ENCODE assay signal across 15 cellular contexts in the genomic region with DNA sequence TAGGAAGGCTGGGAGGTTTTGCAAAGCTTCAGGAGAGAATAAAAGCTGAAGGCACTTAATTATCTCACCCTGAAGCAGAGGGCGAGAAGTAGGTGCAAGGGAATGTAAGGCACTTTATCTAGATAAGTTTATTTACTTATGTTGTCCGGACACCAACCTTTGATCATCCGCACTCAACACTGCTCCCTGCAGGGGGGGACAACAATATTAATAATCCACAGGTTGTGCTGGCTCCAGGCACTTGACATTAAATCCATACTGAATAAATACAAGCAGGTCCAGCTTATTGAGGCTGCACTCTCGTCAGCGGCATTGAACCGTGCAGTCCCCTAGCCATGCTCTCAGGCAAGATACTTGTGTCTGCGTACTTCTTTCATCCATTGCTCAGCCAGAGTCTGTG.
A peak's percentile ranks its signal among the peaks of the same experiment; 100 is the strongest.
DNase-seq lines count a peak whose midpoint lies in the region; ATAC-seq and TF ChIP-seq lines count a peak whose summit lies in the region.
"Had no signal": no experiment of that assay in that cellular context is flagged by ENCODE, and none has a peak within 500 bp of the region (broad histone marks: within the 10 kb centered on the region; RNA-seq: fewer than 3 reads in every experiment).

No MANE protein-coding gene starts in this region.

- peaks cover 9% of the 10 kb centered on the region for H3K9me3 Mint-ChIP-seq in Caco-2 (ENCODE audit: unreplicated experiment)
- no peaks in the 10 kb centered on the region for H3K9me3 Mint-ChIP-seq in GM23338
- H3K9me3 Mint-ChIP-seq: CD4-positive, alpha-beta T cell had no signal

- POLR2A ChIA-PET in Caco-2 (lab: Charles Lee), result interaction anchor here (0.7 kb wide), 1 partner anchor 11 kb away, joined by 3 read pairs; no protein-coding TSS in a partner anchor

- TF ChIP-seq POLR2A in thyroid gland (IDR thresholded peaks at IDR 0.05), result no peak

- BruUV-seq in Caco-2 (replicated peaks; lab: Mats Ljungman, UMichigan), result no TSS peak

- H3K4me3 ChIP-seq in Caco-2 (ENCODE audit: low read depth, low read length) (no peak overlapping the region), hepatocyte (no peak overlapping the region), thyroid gland (replicated peaks in 1 of 3) (no peak overlapping the region), GM23338 (no peak overlapping the region)
- H3K4me3 ChIP-seq: GM23248 had no signal

- H3K79me2 ChIP-seq in hepatocyte, result no peaks in the 10 kb centered on the region
- H3K79me2 ChIP-seq in GM23338 (replicated peaks; ENCODE audit: insufficient read depth), result no peaks in the 10 kb centered on the region

- peaks cover 24% of the 10 kb centered on the region for H3K4me1 ChIP-seq in Caco-2
- no peaks in the 10 kb centered on the region for H3K4me1 ChIP-seq in hepatocyte (ENCODE audit: insufficient read depth)
- peaks cover 0 to 5% of the 10 kb centered on the region in 2 donors for H3K4me1 ChIP-seq in thyroid gland
- H3K4me1 ChIP-seq in GM23338 (ENCODE audit: insufficient read depth), result no peaks in the 10 kb centered on the region

- ATAC-seq in GM23338, result no peak

- H3K4me2 ChIP-seq in hepatocyte (peak overlapping the region; percentile 33), GM23338 (no peak overlapping the region)

- CTCF ChIA-PET in Caco-2 (lab: Charles Lee), result interaction anchor here (0.7 kb wide), 1 partner anchor 100 kb away, joined by 3 read pairs; no protein-coding TSS in a partner anchor

- H3K27ac ChIP-seq in hepatocyte (no peak overlapping the region), thyroid gland (no peak overlapping the region), GM23338 (ENCODE audit: low read depth) (no peak overlapping the region)
- H3K27ac ChIP-seq: GM23248 had no signal

- H3K9me3 ChIP-seq in Caco-2 (no peaks in the 10 kb centered on the region), hepatocyte (ENCODE audit: low read depth) (no peaks in the 10 kb centered on the region), thyroid gland (no peaks in the 10 kb centered on the region)

- TF ChIP-seq CTCF in Caco-2 (IDR thresholded peaks at IDR 0.05; ENCODE audit: insufficient read depth in 1 of 2, low read depth in 1 of 2, low read length in 1 of 2, severe bottlenecking in 1 of 2, unreplicated experiment in 1 of 2) (no peak), hepatocyte (IDR thresholded peaks at IDR 0.05; ENCODE audit: poor library complexity) (no peak), thyroid gland (IDR thresholded peaks at IDR 0.05) (no peak), GM23338 (conservative IDR thresholded peaks at IDR 0.05; ENCODE audit: low read depth in 2 of 2) (no peak)

- H3F3A ChIP-seq in GM23338 (replicated peaks; ENCODE audit: low read depth), result no peaks in the 10 kb centered on the region

- no peaks in the 10 kb centered on the region for H3K9me2 ChIP-seq in hepatocyte (replicated peaks; ENCODE audit: insufficient read depth)
- H3K9me2 ChIP-seq in GM23338 (ENCODE audit: insufficient read depth), result 0 out of 2 replicates have a peak, but pooled peaks cover 4% of the 10 kb centered on the region

- H3K36me3 ChIP-seq in Caco-2 (ENCODE audit: control insufficient read depth, insufficient read depth, low read length) (no peaks in the 10 kb centered on the region), hepatocyte (replicated peaks; ENCODE audit: insufficient read depth, low read depth) (no peaks in the 10 kb centered on the region), thyroid gland (no peaks in the 10 kb centered on the region), GM23338 (ENCODE audit: insufficient read depth) (no peaks in the 10 kb centered on the region)

- WGBS in hepatocyte (ENCODE audit: low lambda C conversion rate, missing lambda C conversion rate), result 43% methylated on average over 7 of the region's 7 CpGs
- WGBS in thyroid gland, 2 donors, result 47 to 56% methylated on average over 7 of the region's 7 CpGs

- peak overlapping the region; percentile 16 for H3K27ac Mint-ChIP-seq in Caco-2 (ENCODE audit: unreplicated experiment)
- no peak overlapping the region for H3K27ac Mint-ChIP-seq in GM23338
- H3K27ac Mint-ChIP-seq: B cell; CD4-positive, alpha-beta T cell had no signal

- H4K20me1 ChIP-seq in hepatocyte (ENCODE audit: insufficient read depth, poor library complexity, severe bottlenecking) (no peaks in the 10 kb centered on the region), GM23338 (replicated peaks; ENCODE audit: insufficient read depth) (no peaks in the 10 kb centered on the region)

- DNase-seq in Caco-2, result peak; percentile 41 to 64
- peak; percentile 48 for DNase-seq in NCI-H510A (lab: John Stamatoyannopoulos, UW)
- DNase-seq in hepatocyte (ENCODE audit: low spot score), result peak; percentile 12
- DNase-seq in thyroid gland, result peak; percentile 23 to 24
- DNase-seq in GM23338 (ENCODE audit: low spot score), result no peak
- DNase-seq in Kasumi-1 (lab: John Stamatoyannopoulos, UW), result no peak
- no peak for DNase-seq in NCI-H1092 (lab: John Stamatoyannopoulos, UW)
- DNase-seq: ACHN; C1 segment of cervical spinal cord; CD4-positive, alpha-beta T cell; DMS153; GF-D8; GM23248; H7 had no signal

- no peak overlapping the region for H2AFZ ChIP-seq in hepatocyte
- no peak overlapping the region for H2AFZ ChIP-seq in GM23338
- H2AFZ ChIP-seq: GM23248 had no signal

- no peaks in the 10 kb centered on the region for H3K27me3 ChIP-seq in Caco-2 (replicated peaks; ENCODE audit: control insufficient read depth, insufficient read depth, low read length)
- no peaks in the 10 kb centered on the region for H3K27me3 ChIP-seq in hepatocyte
- H3K27me3 ChIP-seq in thyroid gland, result no peaks in the 10 kb centered on the region
- no peaks in the 10 kb centered on the region for H3K27me3 ChIP-seq in GM23338 (ENCODE audit: insufficient read depth)

- peak overlapping the region; percentile 24 for H3K4me3 Mint-ChIP-seq in Caco-2 (ENCODE audit: unreplicated experiment)
- H3K4me3 Mint-ChIP-seq in GM23338, result no peak overlapping the region
- H3K4me3 Mint-ChIP-seq: B cell; CD4-positive, alpha-beta T cell had no signal

- H3K4me1 Mint-ChIP-seq in Caco-2 (ENCODE audit: low read depth, unreplicated experiment) (peaks cover 25% of the 10 kb centered on the region), GM23338 (no peaks in the 10 kb centered on the region)
- H3K4me1 Mint-ChIP-seq: B cell had no signal

- H3K27me3 Mint-ChIP-seq in Caco-2 (ENCODE audit: insufficient read depth, unreplicated experiment) (no peaks in the 10 kb centered on the region), GM23338 (ENCODE audit: insufficient read depth, low read depth, poor library complexity) (no peaks in the 10 kb centered on the region)
- H3K27me3 Mint-ChIP-seq: B cell had no signal

- H3K36me3 Mint-ChIP-seq in Caco-2 (ENCODE audit: insufficient read depth, unreplicated experiment) (no peaks in the 10 kb centered on the region), GM23338 (ENCODE audit: low read depth) (no peaks in the 10 kb centered on the region)

- intact Hi-C loops in Caco-2 (cut with micrococcal nuclease; ENCODE audit: unreplicated experiment) (loop anchor here (1.0 kb wide), 1 partner anchor 11 kb away; no protein-coding TSS in a partner anchor), thyroid gland (cut with DNase I) (no loop called here)

TF ChIP-seq in GM23338, 12 proteins besides CTCF, POLR2A, EP300 and RAD21 (continues in another document):
- TF ChIP-seq EZH2phosphoT487 (IDR thresholded peaks at IDR 0.05; ENCODE audit: unreplicated experiment), result no peak
- no peak for TF ChIP-seq CREB1 (CRISPR knock-in tag; IDR thresholded peaks at IDR 0.05; ENCODE audit: low read depth)
- TF ChIP-seq, protein P1, sequence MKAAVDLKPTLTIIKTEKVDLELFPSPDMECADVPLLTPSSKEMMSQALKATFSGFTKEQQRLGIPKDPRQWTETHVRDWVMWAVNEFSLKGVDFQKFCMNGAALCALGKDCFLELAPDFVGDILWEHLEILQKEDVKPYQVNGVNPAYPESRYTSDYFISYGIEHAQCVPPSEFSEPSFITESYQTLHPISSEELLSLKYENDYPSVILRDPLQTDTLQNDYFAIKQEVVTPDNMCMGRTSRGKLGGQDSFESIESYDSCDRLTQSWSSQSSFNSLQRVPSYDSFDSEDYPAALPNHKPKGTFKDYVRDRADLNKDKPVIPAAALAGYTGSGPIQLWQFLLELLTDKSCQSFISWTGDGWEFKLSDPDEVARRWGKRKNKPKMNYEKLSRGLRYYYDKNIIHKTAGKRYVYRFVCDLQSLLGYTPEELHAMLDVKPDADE (IDR thresholded peaks at IDR 0.05), result no peak
- no peak for TF ChIP-seq JUNB (IDR thresholded peaks at IDR 0.05; ENCODE audit: unreplicated experiment)
- no peak for TF ChIP-seq POLR2AphosphoS5 (IDR thresholded peaks at IDR 0.05; ENCODE audit: low read depth)
- TF ChIP-seq, protein P2, sequence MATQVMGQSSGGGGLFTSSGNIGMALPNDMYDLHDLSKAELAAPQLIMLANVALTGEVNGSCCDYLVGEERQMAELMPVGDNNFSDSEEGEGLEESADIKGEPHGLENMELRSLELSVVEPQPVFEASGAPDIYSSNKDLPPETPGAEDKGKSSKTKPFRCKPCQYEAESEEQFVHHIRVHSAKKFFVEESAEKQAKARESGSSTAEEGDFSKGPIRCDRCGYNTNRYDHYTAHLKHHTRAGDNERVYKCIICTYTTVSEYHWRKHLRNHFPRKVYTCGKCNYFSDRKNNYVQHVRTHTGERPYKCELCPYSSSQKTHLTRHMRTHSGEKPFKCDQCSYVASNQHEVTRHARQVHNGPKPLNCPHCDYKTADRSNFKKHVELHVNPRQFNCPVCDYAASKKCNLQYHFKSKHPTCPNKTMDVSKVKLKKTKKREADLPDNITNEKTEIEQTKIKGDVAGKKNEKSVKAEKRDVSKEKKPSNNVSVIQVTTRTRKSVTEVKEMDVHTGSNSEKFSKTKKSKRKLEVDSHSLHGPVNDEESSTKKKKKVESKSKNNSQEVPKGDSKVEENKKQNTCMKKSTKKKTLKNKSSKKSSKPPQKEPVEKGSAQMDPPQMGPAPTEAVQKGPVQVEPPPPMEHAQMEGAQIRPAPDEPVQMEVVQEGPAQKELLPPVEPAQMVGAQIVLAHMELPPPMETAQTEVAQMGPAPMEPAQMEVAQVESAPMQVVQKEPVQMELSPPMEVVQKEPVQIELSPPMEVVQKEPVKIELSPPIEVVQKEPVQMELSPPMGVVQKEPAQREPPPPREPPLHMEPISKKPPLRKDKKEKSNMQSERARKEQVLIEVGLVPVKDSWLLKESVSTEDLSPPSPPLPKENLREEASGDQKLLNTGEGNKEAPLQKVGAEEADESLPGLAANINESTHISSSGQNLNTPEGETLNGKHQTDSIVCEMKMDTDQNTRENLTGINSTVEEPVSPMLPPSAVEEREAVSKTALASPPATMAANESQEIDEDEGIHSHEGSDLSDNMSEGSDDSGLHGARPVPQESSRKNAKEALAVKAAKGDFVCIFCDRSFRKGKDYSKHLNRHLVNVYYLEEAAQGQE (IDR thresholded peaks at IDR 0.05; ENCODE audit: unreplicated experiment), result no peak
- no peak for TF ChIP-seq NANOG (IDR thresholded peaks at IDR 0.05; ENCODE audit: borderline replicate concordance)

Comparison
In these comparisons a context has a peak if more than half of its experiments do, and no peak if none do; other contexts are left out.
1. DNase-seq: peak in Caco-2 (2 of 2), NCI-H510A (single experiment), hepatocyte (single experiment) and thyroid gland (2 of 2); none in GM23338 (single experiment), Kasumi-1 (0 of 2) and NCI-H1092 (single experiment).